In genomic region chr7:28076421-28077163, GRCh38 we compare ENCODE assay signal across 1 cellular context.
TF ChIP-seq lines count a peak whose summit lies in the region.

No MANE protein-coding gene starts in this region.

TF ChIP-seq in SK-N-SH, 30 proteins besides CTCF, POLR2A, EP300 and RAD21 (continued from another document):
- TF ChIP-seq REST (IDR thresholded peaks at IDR 0.05; ENCODE audit: low read depth, low read length), result no peak
- TF ChIP-seq TEAD4 (IDR thresholded peaks at IDR 0.05; ENCODE audit: borderline replicate concordance, insufficient read depth), result peak; percentile 45; the same call in 1 of the 2 replicates
- TF ChIP-seq EZH2phosphoT487 (IDR thresholded peaks at IDR 0.05; ENCODE audit: borderline replicate concordance, low read depth), result no peak
- no peak for TF ChIP-seq RXRA (IDR thresholded peaks at IDR 0.05; ENCODE audit: borderline replicate concordance, low read depth)
- TF ChIP-seq RFX5 (IDR thresholded peaks at IDR 0.05; ENCODE audit: low read length), result no peak
- TF ChIP-seq ZBTB33 (IDR thresholded peaks at IDR 0.05; ENCODE audit: borderline replicate concordance, low read depth), result no peak
- TF ChIP-seq YY1 (IDR thresholded peaks at IDR 0.05; ENCODE audit: low read depth), result no peak; the same call in 1 of the 2 replicates
- peak; percentile 71 for TF ChIP-seq POLR2AphosphoS5 (IDR thresholded peaks at IDR 0.05; ENCODE audit: low read depth, low read length)
- peak; percentile 57 for TF ChIP-seq MEF2A (IDR thresholded peaks at IDR 0.05; ENCODE audit: borderline replicate concordance, low read depth)
- no peak for TF ChIP-seq TAF1 (IDR thresholded peaks at IDR 0.05; ENCODE audit: borderline replicate concordance, low read depth, low read length)
- TF ChIP-seq ELF1 (IDR thresholded peaks at IDR 0.05), result no peak
- TF ChIP-seq MAX (IDR thresholded peaks at IDR 0.05; ENCODE audit: low read depth), result no peak
- no peak for TF ChIP-seq GABPA (IDR thresholded peaks at IDR 0.05; ENCODE audit: low read depth)
- peak; percentile 81; the same call in 1 of the 2 replicates for TF ChIP-seq SIN3A (IDR thresholded peaks at IDR 0.05; ENCODE audit: borderline replicate concordance, low read depth, low read length)
- TF ChIP-seq TCF12 (IDR thresholded peaks at IDR 0.05), result peak; percentile 98
- 0 out of 2 replicates have a peak, but pooled peaks have one; percentile 29 for TF ChIP-seq MXI1 (IDR thresholded peaks at IDR 0.05; ENCODE audit: low read depth, low read length)
- no peak for TF ChIP-seq NRF1 (IDR thresholded peaks at IDR 0.05; ENCODE audit: low read depth, low read length)
